8 cellular contexts compared by ENCODE assay signal in the genomic region with DNA sequence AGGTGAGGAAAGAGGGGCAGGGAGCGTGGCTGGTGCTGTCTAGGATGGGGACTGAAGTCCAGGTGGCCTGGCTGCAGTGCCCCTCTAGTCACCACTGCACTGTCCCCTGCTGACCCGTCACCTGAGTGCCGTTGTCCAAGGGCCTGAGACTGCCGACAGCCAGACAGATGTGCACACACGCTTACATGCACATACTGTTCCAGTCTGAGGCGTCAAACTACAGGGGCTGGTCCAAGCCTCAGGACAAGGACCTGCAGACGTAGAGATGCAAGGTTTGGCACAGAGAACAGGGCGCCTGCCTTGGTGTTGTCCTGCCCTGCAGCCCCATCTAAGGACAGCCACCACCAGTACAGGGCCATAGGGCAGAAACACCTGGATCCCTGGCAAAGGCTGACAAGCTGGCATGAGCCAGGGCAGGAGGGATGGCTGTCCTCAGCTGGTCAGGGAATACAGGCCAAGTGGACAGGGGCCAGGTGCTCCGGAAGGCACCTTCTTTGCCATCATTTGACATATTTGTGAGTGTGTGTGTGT. TPM values are rescaled to one million over a fixed set of nuclear protein-coding genes. Genes with fewer than 3 reads are reported as not detected.
DNase-seq lines count a peak whose midpoint lies in the region; ATAC-seq and TF ChIP-seq lines count a peak whose summit lies in the region.

No MANE protein-coding gene starts in this region.

- H3K9me3 Mint-ChIP-seq in T-cell (no peaks in the 10 kb centered on the region), progenitor cell of endocrine pancreas (ENCODE audit: low read depth) (no peaks in the 10 kb centered on the region)

- POLR2A ChIA-PET in T-cell (lab: Charles Lee) = interaction anchor here in 1 of 2 donors (1.0 kb wide), 1 partner anchor 100 kb away, joined by 3 read pairs; no protein-coding TSS in a partner anchor

- H3K4me3 ChIP-seq in GM08714 (ENCODE audit: low read length) = peak overlapping the region; percentile 38; the same call in 1 of the 2 replicates
- peak overlapping the region; percentile 56 for H3K4me3 ChIP-seq in fibroblast of the aortic adventitia (ENCODE audit: low read depth, low read length)

- H3K4me1 Mint-ChIP-seq in T-cell (peaks cover 8 to 23% (median 20%) of the 10 kb centered on the region in 3 donors), progenitor cell of endocrine pancreas (ENCODE audit: low read depth) (peaks cover 7% of the 10 kb centered on the region)

- no peak for DNase-seq in T-cell
- DNase-seq in fibroblast of the aortic adventitia (ENCODE audit: low read depth) = no peak
- no peak for DNase-seq in progenitor cell of endocrine pancreas (ENCODE audit: low spot score, unreplicated experiment)
- no peak for DNase-seq in stimulated activated CD4-positive, alpha-beta T cell treated with anti-CD3 and anti-CD28 coated beads, Interleukin-2, amount 100 ng/mL, for 48 hours
- DNase-seq in RKO (ENCODE audit: low spot score) = no peak
- no peak for DNase-seq in NCI-H446 (lab: John Stamatoyannopoulos, UW)
- DNase-seq in cerebellar cortex (ENCODE audit: low spot score) = no peak

- CTCF ChIA-PET in T-cell (lab: Charles Lee) = interaction anchor here in 1 of 2 donors (0.9 to 1.0 kb wide), 2 partner anchors 97 to 328 kb away, joined by 5 to 6 read pairs; partner anchors contain the start of gene WDR1

- no peak for TF ChIP-seq CTCF in fibroblast of the aortic adventitia (IDR thresholded peaks at IDR 0.05; ENCODE audit: insufficient read depth, low read length)
- TF ChIP-seq CTCF in progenitor cell of endocrine pancreas (IDR thresholded peaks at IDR 0.05; ENCODE audit: unreplicated experiment) = no peak

- H3K27ac Mint-ChIP-seq in T-cell = peak overlapping the region; percentile 91 to 96
- H3K27ac Mint-ChIP-seq in progenitor cell of endocrine pancreas = no peak overlapping the region

- H3K36me3 Mint-ChIP-seq in T-cell (no peaks in the 10 kb centered on the region), progenitor cell of endocrine pancreas (ENCODE audit: insufficient read depth) (no peaks in the 10 kb centered on the region)

- peak overlapping the region; percentile 83 to 90 (median 86) for H3K4me3 Mint-ChIP-seq in T-cell
- H3K4me3 Mint-ChIP-seq in progenitor cell of endocrine pancreas (ENCODE audit: low read depth) = peak overlapping the region; percentile 82

- H3K27me3 Mint-ChIP-seq in T-cell = no peaks in the 10 kb centered on the region
- no peaks in the 10 kb centered on the region for H3K27me3 Mint-ChIP-seq in progenitor cell of endocrine pancreas

- ATAC-seq in T-cell (replicated peaks in 1 of 4) = no peak

RNA-seq across cellular contexts. Expression of gene SLC2A9, which starts 1.7 kb away (rescaled TPM):
- total RNA-seq in T-cell = 1 to 10 TPM; 3.0 to 5.2 (median 4.4) TPM
- 0.74 and 0.90 TPM in 2 replicates for total RNA-seq in fibroblast of the aortic adventitia (ENCODE audit: low replicate concordance)
- 3.1 and 3.2 TPM in 2 replicates for total RNA-seq in progenitor cell of endocrine pancreas
